Comparison of ENCODE assay signal across 8 cellular contexts in genomic region chr9:3526903-3527652, GRCh38. TPM values are rescaled to one million over a fixed set of nuclear protein-coding genes. Genes with fewer than 3 reads are reported as not detected.
DNase-seq lines count a peak whose midpoint lies in the region; ATAC-seq, FAIRE-seq and TF ChIP-seq lines count a peak whose summit lies in the region.

No MANE protein-coding gene starts in this region.

- intact Hi-C loops in activated CD4-positive, alpha-beta T cell treated with anti-CD3 and anti-CD28 coated beads, Interleukin-2, amount 10 ng/mL, durations not matched to agents 24 days and 14 days (cut with micrococcal nuclease): loop anchor here (2.0 to 5.0 kb wide), 8 partner anchors 185 to 1925 kb away; partner anchors contain the start of genes CD274, CDC37L1 and PUM3

- H3K36me3 ChIP-seq in KOPT-K1 (ENCODE audit: insufficient read depth, low read length): peaks cover 9% of the 10 kb centered on the region

- ATAC-seq in T-helper 17 cell (peak; percentile 48), esophagus mucosa (peak; percentile 44)

- H3K9me3 Mint-ChIP-seq in activated CD4-positive, alpha-beta T cell treated with anti-CD3 and anti-CD28 coated beads, Interleukin-2, amount 10 ng/mL, durations not matched to agents 24 days and 14 days: no peaks in the 10 kb centered on the region
- no peaks in the 10 kb centered on the region for H3K9me3 Mint-ChIP-seq in nephron

- no peak for TF ChIP-seq CTCF in nephron (IDR thresholded peaks at IDR 0.05; ENCODE audit: unreplicated experiment in 3 of 3)

- peaks cover 2% of the 10 kb centered on the region for H3K27me3 Mint-ChIP-seq in activated CD4-positive, alpha-beta T cell treated with anti-CD3 and anti-CD28 coated beads, Interleukin-2, amount 10 ng/mL, durations not matched to agents 24 days and 14 days
- no peaks in the 10 kb centered on the region for H3K27me3 Mint-ChIP-seq in T-helper 17 cell
- H3K27me3 Mint-ChIP-seq in nephron (ENCODE audit: low read depth): no peaks in the 10 kb centered on the region

- peak overlapping the region; percentile 99 for H3K27ac ChIP-seq in KOPT-K1 (ENCODE audit: low read depth, low read length, poor library complexity, severe bottlenecking)

- peak overlapping the region; percentile 89 for H3K4me3 Mint-ChIP-seq in activated CD4-positive, alpha-beta T cell treated with anti-CD3 and anti-CD28 coated beads, Interleukin-2, amount 10 ng/mL, durations not matched to agents 24 days and 14 days
- H3K4me3 Mint-ChIP-seq in T-helper 17 cell (peak overlapping the region; percentile 96), nephron (peak overlapping the region; percentile 94 to 95 (median 94))

- H3K27ac Mint-ChIP-seq in activated CD4-positive, alpha-beta T cell treated with anti-CD3 and anti-CD28 coated beads, Interleukin-2, amount 10 ng/mL, durations not matched to agents 24 days and 14 days: peak overlapping the region; percentile 100
- H3K27ac Mint-ChIP-seq in T-helper 17 cell (peak overlapping the region; percentile 96), nephron (peak overlapping the region; percentile 100)

- peaks cover 47% of the 10 kb centered on the region for H3K4me1 Mint-ChIP-seq in activated CD4-positive, alpha-beta T cell treated with anti-CD3 and anti-CD28 coated beads, Interleukin-2, amount 10 ng/mL, durations not matched to agents 24 days and 14 days
- H3K4me1 Mint-ChIP-seq in T-helper 17 cell: peaks cover 45% of the 10 kb centered on the region
- H3K4me1 Mint-ChIP-seq in nephron: peaks cover 50% of the 10 kb centered on the region

- peaks cover 17% of the 10 kb centered on the region for H3K36me3 Mint-ChIP-seq in activated CD4-positive, alpha-beta T cell treated with anti-CD3 and anti-CD28 coated beads, Interleukin-2, amount 10 ng/mL, durations not matched to agents 24 days and 14 days (ENCODE audit: low read depth)
- H3K36me3 Mint-ChIP-seq in T-helper 17 cell (ENCODE audit: low read depth) (peaks cover 3% of the 10 kb centered on the region), nephron (ENCODE audit: low read depth) (peaks cover 26% of the 10 kb centered on the region)

- FAIRE-seq in H54 (lab: Jason Lieb, UNC): peak; percentile 82

- no peaks in the 10 kb centered on the region for H3K9me3 ChIP-seq in KOPT-K1 (ENCODE audit: insufficient read depth, low read length, poor library complexity, severe bottlenecking)
- H3K9me3 ChIP-seq in T-helper 17 cell (ENCODE audit: control insufficient read depth, low read length, poor library complexity, severe bottlenecking): no peaks in the 10 kb centered on the region

- no peak for DNase-seq in activated CD4-positive, alpha-beta T cell treated with anti-CD3 and anti-CD28 coated beads, Interleukin-2, amount 10 ng/mL, durations not matched to agents 24 days and 14 days
- no peak for DNase-seq in activated CD4-positive, alpha-beta T cell treated with anti-CD3 and anti-CD28 coated beads for 48 hours
- no peak for DNase-seq in H54 (ENCODE audit: insufficient read length, low spot score)
- DNase-seq in T-helper 17 cell: no peak
- no peak for DNase-seq in UCSD-AML1 (lab: John Stamatoyannopoulos, UW; ENCODE audit: unreplicated experiment)

- no peak for TF ChIP-seq POLR2A in H54 (IDR thresholded peaks at IDR 0.05; ENCODE audit: low read depth, low read length)

RNA-seq across cellular contexts. Expression of gene RFX3, which starts 1.3 kb away (rescaled TPM):
- total RNA-seq in activated CD4-positive, alpha-beta T cell treated with anti-CD3 and anti-CD28 coated beads, Interleukin-2, amount 10 ng/mL, durations not matched to agents 24 days and 14 days: 11.6 and 12.8 TPM in 2 replicates
- total RNA-seq in T-helper 17 cell (10 to 100 TPM; 23.6 to 27.1 TPM), esophagus mucosa (3.5 TPM)
